Comparison of ENCODE assay signal across 8 cellular contexts in genomic region chr13:96091164-96091931, GRCh38. TPM values are rescaled to one million over a fixed set of nuclear protein-coding genes. Genes with fewer than 3 reads are reported as not detected.
A peak's percentile ranks its signal among the peaks of the same experiment; 100 is the strongest.
DNase-seq lines count a peak whose midpoint lies in the region; ATAC-seq and TF ChIP-seq lines count a peak whose summit lies in the region.

No MANE protein-coding gene starts in this region.

- peaks cover 42% of the 10 kb centered on the region for H3K27me3 Mint-ChIP-seq in activated B cell treated with CpG ODN at 0.5 μM for 24 hours
- peaks cover 51% of the 10 kb centered on the region for H3K27me3 Mint-ChIP-seq in activated CD4-positive, alpha-beta T cell treated with anti-CD3 and anti-CD28 coated beads, Interleukin-2, amount 10 ng/mL, durations not matched to agents 7 days and 5 days

- peak overlapping the region; percentile 44 to 67 (median 58) for H3K4me3 ChIP-seq in stomach

- TF ChIP-seq CTCF in activated B cell treated with CpG ODN at 0.5 μM for 24 hours (IDR thresholded peaks at IDR 0.05) (no peak), stomach (IDR thresholded peaks at IDR 0.05) (no peak)

- POLR2A ChIA-PET in activated B cell treated with CpG ODN at 0.5 μM for 24 hours (lab: Charles Lee), result no interaction called here
- POLR2A ChIA-PET in activated CD4-positive, alpha-beta T cell treated with anti-CD3 and anti-CD28 coated beads, Interleukin-2, amount 10 ng/mL, durations not matched to agents 7 days and 5 days (lab: Charles Lee), result no interaction called here

- H3K9me3 ChIP-seq in stomach, result no peaks in the 10 kb centered on the region

- TF ChIP-seq POLR2A in stomach (IDR thresholded peaks at IDR 0.05), result no peak

- 0 to 8% (median 2%) methylated on average over 14 to 53 of the region's 53 CpGs for WGBS in stomach, 5 donors

- no peaks in the 10 kb centered on the region for H3K36me3 Mint-ChIP-seq in activated B cell treated with CpG ODN at 0.5 μM for 24 hours (ENCODE audit: low read depth)
- H3K36me3 Mint-ChIP-seq in activated CD4-positive, alpha-beta T cell treated with anti-CD3 and anti-CD28 coated beads, Interleukin-2, amount 10 ng/mL, durations not matched to agents 7 days and 5 days (ENCODE audit: low read depth), result no peaks in the 10 kb centered on the region

- no peak for TF ChIP-seq EP300 in stomach (IDR thresholded peaks at IDR 0.05)

- H3K27ac ChIP-seq in stomach, result peak overlapping the region in 2 of 5 donors; percentile 8 to 47

- CTCF ChIA-PET in activated B cell treated with CpG ODN at 0.5 μM for 24 hours (lab: Charles Lee), result no interaction called here
- CTCF ChIA-PET in activated CD4-positive, alpha-beta T cell treated with anti-CD3 and anti-CD28 coated beads, Interleukin-2, amount 10 ng/mL, durations not matched to agents 7 days and 5 days (lab: Charles Lee), result no interaction called here

- no peak overlapping the region for H3K27ac Mint-ChIP-seq in activated B cell treated with CpG ODN at 0.5 μM for 24 hours
- H3K27ac Mint-ChIP-seq in activated CD4-positive, alpha-beta T cell treated with anti-CD3 and anti-CD28 coated beads, Interleukin-2, amount 10 ng/mL, durations not matched to agents 7 days and 5 days, result no peak overlapping the region

- H3K9me3 Mint-ChIP-seq in activated B cell treated with CpG ODN at 0.5 μM for 24 hours, result no peaks in the 10 kb centered on the region
- H3K9me3 Mint-ChIP-seq in activated CD4-positive, alpha-beta T cell treated with anti-CD3 and anti-CD28 coated beads, Interleukin-2, amount 10 ng/mL, durations not matched to agents 7 days and 5 days, result no peaks in the 10 kb centered on the region

- intact Hi-C loops in activated B cell treated with CpG ODN at 0.5 μM for 24 hours (cut with micrococcal nuclease) (no loop called here), stomach (cut with DNase I; ENCODE audit: low total_unique reads) (no loop called here)

- H3K36me3 ChIP-seq in stomach, result no peaks in the 10 kb centered on the region

- no peak for ATAC-seq in activated B cell treated with CpG ODN at 0.5 μM for 24 hours (ENCODE audit: low read depth)

- H3K4me1 ChIP-seq in stomach, result peaks cover 5 to 35% (median 24%) of the 10 kb centered on the region in 4 donors

- DNase-seq in NCI-H2171 treated with DMSO at 0.1 percent for 48 hours (lab: John Stamatoyannopoulos, UW) (peak; percentile 17), NCI-H2171 (lab: John Stamatoyannopoulos, UW) (no peak), activated B cell treated with CpG ODN at 0.5 μM for 24 hours (no peak), iPS-NIHi11 (ENCODE audit: low spot score) (peak; percentile 33), stomach (peak; percentile 33), NCI-H2107 (lab: John Stamatoyannopoulos, UW) (no peak), COLO829 (ENCODE audit: low spot score) (no peak)
- DNase-seq in activated CD4-positive, alpha-beta T cell treated with anti-CD3 and anti-CD28 coated beads, Interleukin-2, amount 10 ng/mL, durations not matched to agents 7 days and 5 days, result no peak

- H3K4me1 Mint-ChIP-seq in activated B cell treated with CpG ODN at 0.5 μM for 24 hours, result peaks cover 10% of the 10 kb centered on the region
- H3K4me1 Mint-ChIP-seq in activated CD4-positive, alpha-beta T cell treated with anti-CD3 and anti-CD28 coated beads, Interleukin-2, amount 10 ng/mL, durations not matched to agents 7 days and 5 days, result peaks cover 1% of the 10 kb centered on the region

- peaks cover 0 to 71% (median 37%) of the 10 kb centered on the region in 3 donors for H3K27me3 ChIP-seq in stomach

- H3K4me3 Mint-ChIP-seq in activated B cell treated with CpG ODN at 0.5 μM for 24 hours, result peak overlapping the region; percentile 53
- H3K4me3 Mint-ChIP-seq in activated CD4-positive, alpha-beta T cell treated with anti-CD3 and anti-CD28 coated beads, Interleukin-2, amount 10 ng/mL, durations not matched to agents 7 days and 5 days, result no peak overlapping the region

RNA-seq across cellular contexts. Expression of gene HS6ST3, which starts 1.4 kb away (rescaled TPM):
- total RNA-seq in activated B cell treated with CpG ODN at 0.5 μM for 24 hours (not detected in 2 replicates), stomach (1 to 10 TPM in 3 of 5 donors, under 1 TPM in 1, not detected in 1; 0.58 to 4.0 (median 3.3) TPM)
- under 1 TPM; 0.15 to 0.75 (median 0.31) TPM for polyA plus RNA-seq in stomach
- not detected for total RNA-seq in activated CD4-positive, alpha-beta T cell treated with anti-CD3 and anti-CD28 coated beads, Interleukin-2, amount 10 ng/mL, durations not matched to agents 7 days and 5 days

RNA-seq across cellular contexts. Expression of gene UGGT2, which starts 38.1 kb away (rescaled TPM):
- total RNA-seq in activated B cell treated with CpG ODN at 0.5 μM for 24 hours, result 4.9 and 6.5 TPM in 2 replicates
- total RNA-seq in stomach, result 100 to 1,000 TPM in 2 of 5 donors, 10 to 100 TPM in 3; 18.2 to 140 (median 50.2) TPM
- 1 to 10 TPM; 2.1 to 4.8 (median 3.4) TPM for polyA plus RNA-seq in stomach
- not detected for total RNA-seq in activated CD4-positive, alpha-beta T cell treated with anti-CD3 and anti-CD28 coated beads, Interleukin-2, amount 10 ng/mL, durations not matched to agents 7 days and 5 days

Comparison
In these comparisons a context has a peak if more than half of its experiments do, and no peak if none do; other contexts are left out.
1. DNase-seq: peak in NCI-H2171 treated with DMSO at 0.1 percent for 48 hours (single experiment), iPS-NIHi11 (single experiment) and stomach (single experiment); none in NCI-H2171 (single experiment), activated B cell treated with CpG ODN at 0.5 μM for 24 hours (single experiment), NCI-H2107 (single experiment), COLO829 (single experiment) and activated CD4-positive, alpha-beta T cell treated with anti-CD3 and anti-CD28 coated beads, Interleukin-2, amount 10 ng/mL, durations not matched to agents 7 days and 5 days (single experiment).